ENCODE assay signal across 5 cellular contexts in genomic region chr21:35699360-35699759, GRCh38.
"Had no signal": no experiment of that assay in that cellular context is flagged by ENCODE, and none has a peak within 500 bp of the region (broad histone marks: within the 10 kb centered on the region; RNA-seq: fewer than 3 reads in every experiment).

No MANE protein-coding gene starts in this region.

- ATAC-seq: GM23338, HepG2 had no signal

- H3K27ac ChIP-seq: HL-60 had no signal

- H3K4me3 ChIP-seq: GM23338 had no signal

- H3K4me2 ChIP-seq: GM23338 had no signal

- DNase-seq: H9, HCEC 1CT had no signal

- H2AFZ ChIP-seq: GM23338 had no signal
